In genomic region chr10:58531084-58531695, GRCh38 we compare ENCODE assay signal across 8 cellular contexts. TPM values are rescaled to one million over a fixed set of nuclear protein-coding genes. Genes with fewer than 3 reads are reported as not detected.
DNase-seq lines count a peak whose midpoint lies in the region; ATAC-seq, FAIRE-seq and TF ChIP-seq lines count a peak whose summit lies in the region.

No MANE protein-coding gene starts in this region.

- peak; percentile 78 for TF ChIP-seq CTCF in foreskin fibroblast (IDR thresholded peaks at IDR 0.05; ENCODE audit: low read depth, low read length)

- no peak for FAIRE-seq in GM12891 (lab: Jason Lieb, UNC)

- DNase-seq in DMS114 treated with DMSO at 0.1 percent for 48 hours (lab: John Stamatoyannopoulos, UW; ENCODE audit: unreplicated experiment) (peak; percentile 51), NCI-H774 (lab: John Stamatoyannopoulos, UW) (peak; percentile 20), foreskin fibroblast (peak; percentile 60 to 85), putamen (ENCODE audit: low spot score) (peak; percentile 34), GM12891 (ENCODE audit: insufficient read length, low spot score) (no peak)
- peak; percentile 70 for DNase-seq in activated CD8-positive, alpha-beta memory T cell treated with anti-CD3 and anti-CD28 coated beads, Interleukin-2, amount 50 U/mL, for 48 hours

- H3K4me3 ChIP-seq in foreskin fibroblast (ENCODE audit: low read depth in 1 of 2, low read length in 2 of 2), result no peak overlapping the region

- ATAC-seq in GM19372 (IDR thresholded peaks at IDR 0.05; ENCODE audit: low read depth, unreplicated experiment) (peak; percentile 97), HG03342 (IDR thresholded peaks at IDR 0.05; ENCODE audit: unreplicated experiment) (peak; percentile 99)

- TF ChIP-seq POLR2A in GM12891 (IDR thresholded peaks at IDR 0.05; ENCODE audit: low read depth, low read length), result no peak

TF ChIP-seq in GM12891, 5 proteins besides CTCF, POLR2A, EP300 and RAD21:
- TF ChIP-seq SPI1 (IDR thresholded peaks at IDR 0.05; ENCODE audit: low read depth, low read length) (no peak), POLR2AphosphoS5 (IDR thresholded peaks at IDR 0.05; ENCODE audit: low read depth, low read length) (no peak), POU2F2 (IDR thresholded peaks at IDR 0.05; ENCODE audit: low read depth, low read length) (no peak), PAX5 (IDR thresholded peaks at IDR 0.05; ENCODE audit: insufficient read depth, low read length, severe bottlenecking) (no peak)

RNA-seq across cellular contexts. Expression of gene BICC1, which starts 18.5 kb away (rescaled TPM):
- not detected for polyA plus RNA-seq in GM12891 (2012; ENCODE audit: low read depth, missing spikeins)
